In genomic region chr14:74909911-74910310, GRCh38 we compare ENCODE assay signal across 31 cellular contexts. TPM values are rescaled to one million over a fixed set of nuclear protein-coding genes. Genes with fewer than 3 reads are reported as not detected.
"Had no signal": no experiment of that assay in that cellular context is flagged by ENCODE, and none has a peak within 500 bp of the region (broad histone marks: within the 10 kb centered on the region; RNA-seq: fewer than 3 reads in every experiment).

No MANE protein-coding gene starts in this region.

- H3K27ac Mint-ChIP-seq: dendritic cell treated with granulocyte-macrophage colony-stimulating factor and Interleukin-4, amounts not matched to agents 40 ng/mL and 50 ng/mL, for 4 days; mesothelial cell of epicardium; natural killer cell treated with Interleukin-12 subunit alpha and Interleukin-12 subunit beta and Interleukin-15 and Interleukin-18, amount 100 ng/mL, for 72 hours; stimulated activated naive B cell treated with anti-CD40 and anti-IgM and Interleukin-4, amounts not matched to agents 10 μg/mL and 1 μg/mL and 100 μg/mL, for 72 hours; stimulated activated naive CD8-positive, alpha-beta T cell treated with anti-CD3 and anti-CD28 coated beads, Interleukin-15, Interleukin-2, amounts not matched to agents 100 ng/mL and 50 ng/mL, for 24 hours had no signal

- H3K9me3 Mint-ChIP-seq: dendritic cell treated with granulocyte-macrophage colony-stimulating factor and Interleukin-4, amounts not matched to agents 40 ng/mL and 50 ng/mL, for 4 days; mesothelial cell of epicardium; naive B cell; natural killer cell treated with Interleukin-12 subunit alpha and Interleukin-12 subunit beta and Interleukin-15 and Interleukin-18, amount 100 ng/mL, for 72 hours; neural progenitor cell; stimulated activated naive B cell treated with anti-CD40 and anti-IgM and Interleukin-4, amounts not matched to agents 10 μg/mL and 1 μg/mL and 100 μg/mL, for 72 hours; stimulated activated naive CD8-positive, alpha-beta T cell treated with anti-CD3 and anti-CD28 coated beads, Interleukin-15, Interleukin-2, amounts not matched to agents 100 ng/mL and 50 ng/mL, for 24 hours had no signal

- H3K4me1 ChIP-seq: neural progenitor cell, prostate gland had no signal

- H3K36me3 Mint-ChIP-seq: mesothelial cell of epicardium; naive B cell; natural killer cell treated with Interleukin-12 subunit alpha and Interleukin-12 subunit beta and Interleukin-15 and Interleukin-18, amount 100 ng/mL, for 72 hours; neural progenitor cell had no signal

- H3K27me3 Mint-ChIP-seq: dendritic cell treated with granulocyte-macrophage colony-stimulating factor and Interleukin-4, amounts not matched to agents 40 ng/mL and 50 ng/mL, for 4 days; naive B cell; natural killer cell treated with Interleukin-12 subunit alpha and Interleukin-12 subunit beta and Interleukin-15 and Interleukin-18, amount 100 ng/mL, for 72 hours; stimulated activated naive B cell treated with anti-CD40 and anti-IgM and Interleukin-4, amounts not matched to agents 10 μg/mL and 1 μg/mL and 100 μg/mL, for 72 hours; stimulated activated naive CD8-positive, alpha-beta T cell treated with anti-CD3 and anti-CD28 coated beads, Interleukin-15, Interleukin-2, amounts not matched to agents 100 ng/mL and 50 ng/mL, for 24 hours had no signal

- FAIRE-seq: keratinocyte, urothelium cell line had no signal

- DNase-seq: effector CD8-positive, alpha-beta T cell; esophagus squamous epithelium; foreskin melanocyte; mesenchymal stem cell; naive B cell; nucleus accumbens; stimulated activated CD4-positive, alpha-beta T cell treated with anti-CD3 and anti-CD28 coated beads, Interleukin-12 subunit alpha, Interleukin-12 subunit beta, amount 100 ng/mL, for 4 hours; stimulated activated CD4-positive, alpha-beta T cell treated with anti-CD3 and anti-CD28 coated beads, Interleukin-1b, Interleukin-23, amount 100 ng/mL, for 48 hours; stimulated activated CD4-positive, alpha-beta T cell treated with anti-CD3 and anti-CD28 coated beads, Interleukin-4, amount 100 ng/mL, for 24 hours; stimulated activated naive B cell treated with anti-CD40 and anti-IgM and Interleukin-4, amounts not matched to agents 10 μg/mL and 1 μg/mL and 100 μg/mL, for 72 hours had no signal

- H3K9me3 ChIP-seq: colonic mucosa, esophagus squamous epithelium, mucosa of descending colon, prostate gland, right atrium auricular region, thoracic aorta, tibial nerve, upper lobe of left lung had no signal

- H3K4me3 Mint-ChIP-seq: dendritic cell treated with granulocyte-macrophage colony-stimulating factor and Interleukin-4, amounts not matched to agents 40 ng/mL and 50 ng/mL, for 4 days; mesothelial cell of epicardium; naive B cell; natural killer cell treated with Interleukin-12 subunit alpha and Interleukin-12 subunit beta and Interleukin-15 and Interleukin-18, amount 100 ng/mL, for 72 hours; neural progenitor cell; stimulated activated naive B cell treated with anti-CD40 and anti-IgM and Interleukin-4, amounts not matched to agents 10 μg/mL and 1 μg/mL and 100 μg/mL, for 72 hours; stimulated activated naive CD8-positive, alpha-beta T cell treated with anti-CD3 and anti-CD28 coated beads, Interleukin-15, Interleukin-2, amounts not matched to agents 100 ng/mL and 50 ng/mL, for 24 hours had no signal

- H3K4me3 ChIP-seq: colonic mucosa, esophagus squamous epithelium, lung, mucosa of descending colon, neural progenitor cell, prostate gland, right atrium auricular region, smooth muscle cell, thoracic aorta, tibial nerve, upper lobe of left lung had no signal

- ATAC-seq: left lobe of liver; natural killer cell treated with Interleukin-12 subunit alpha and Interleukin-12 subunit beta and Interleukin-15 and Interleukin-18, amount 100 ng/mL, for 72 hours; sciatic nerve; stimulated activated naive B cell treated with anti-CD40 and anti-IgM and Interleukin-4, amounts not matched to agents 10 μg/mL and 1 μg/mL and 100 μg/mL, for 72 hours had no signal

- H3K27ac ChIP-seq: colonic mucosa, neural progenitor cell, prostate gland, right atrium auricular region, thoracic aorta, tibial nerve, upper lobe of left lung had no signal

- H3K9ac ChIP-seq: neural progenitor cell had no signal

- H3K36me3 ChIP-seq: colonic mucosa, neural progenitor cell, prostate gland, right atrium auricular region, thoracic aorta had no signal

RNA-seq across cellular contexts. Expression of gene RPS6KL1, which starts 13.1 kb away (rescaled TPM):
- total RNA-seq: smooth muscle cell had no signal
- polyA plus RNA-seq: smooth muscle cell had no signal

RNA-seq across cellular contexts. Expression of gene PROX2, which starts 34.0 kb away (rescaled TPM):
- total RNA-seq: chondrocyte, colonic mucosa, esophagus squamous epithelium, left lobe of liver, liver, mesothelial cell of epicardium, osteocyte, prostate gland, right atrium auricular region, sciatic nerve, smooth muscle cell, thoracic aorta, tibial nerve had no signal
- polyA plus RNA-seq: keratinocyte had no signal

RNA-seq across cellular contexts. Expression of gene PGF, which starts 45.5 kb away (rescaled TPM):
- total RNA-seq: natural killer cell treated with Interleukin-12 subunit alpha and Interleukin-12 subunit beta and Interleukin-15 and Interleukin-18, amount 100 ng/mL, for 72 hours had no signal
